20 cellular contexts compared by ENCODE assay signal in genomic region chr12:81095470-81096232, GRCh38. TPM values are rescaled to one million over a fixed set of nuclear protein-coding genes. Genes with fewer than 3 reads are reported as not detected.
DNase-seq lines count a peak whose midpoint lies in the region; ATAC-seq, FAIRE-seq and TF ChIP-seq lines count a peak whose summit lies in the region.
"Had no signal": no experiment of that assay in that cellular context is flagged by ENCODE, and none has a peak within 500 bp of the region (broad histone marks: within the 10 kb centered on the region; RNA-seq: fewer than 3 reads in every experiment).

No MANE protein-coding gene starts in this region.

- ATAC-seq in omental fat pad (ENCODE audit: low FRiP score) (peak; percentile 59), GM21723 (IDR thresholded peaks at IDR 0.05; ENCODE audit: unreplicated experiment) (no peak)
- ATAC-seq: activated naive CD4-positive, alpha-beta T cell treated with anti-CD3 and anti-CD28 coated beads, Interleukin-2, amount 50 U/mL, for 72 hours; K562; stimulated activated naive CD8-positive, alpha-beta T cell treated with anti-CD3 and anti-CD28 coated beads, Interleukin-15, amount 100 ng/mL, for 72 hours had no signal

- TF ChIP-seq CTCF in fibroblast of the aortic adventitia (IDR thresholded peaks at IDR 0.05; ENCODE audit: insufficient read depth, low read length) (no peak), omental fat pad (IDR thresholded peaks at IDR 0.05) (no peak), coronary artery (IDR thresholded peaks at IDR 0.05) (no peak)

- no peak for TF ChIP-seq POLR2A in GM12891 (IDR thresholded peaks at IDR 0.05; ENCODE audit: low read depth, low read length)

- H3K4me3 ChIP-seq in fibroblast of the aortic adventitia (ENCODE audit: low read depth, low read length) (no peak overlapping the region), coronary artery (no peak overlapping the region)
- H3K4me3 ChIP-seq: cardiac muscle cell, heart right ventricle, K562, ovary, vagina had no signal

- FAIRE-seq in GM12891 (lab: Jason Lieb, UNC), result no peak
- FAIRE-seq: G401.6, K562 had no signal

- DNase-seq in Ammon's horn (ENCODE audit: low spot score), result peak; percentile 40
- peak; percentile 25 for DNase-seq in NCI-H69 (lab: John Stamatoyannopoulos, UW)
- DNase-seq in fibroblast of the aortic adventitia (ENCODE audit: low read depth), result peak; percentile 7
- no peak for DNase-seq in omental fat pad (ENCODE audit: low spot score)
- no peak for DNase-seq in stimulated activated naive CD4-positive, alpha-beta T cell treated with Interleukin-2 at 50 U/mL for 16 hours (lab: John Stamatoyannopoulos, UW)
- no peak for DNase-seq in coronary artery (ENCODE audit: low spot score)
- DNase-seq in GM12891 (ENCODE audit: insufficient read length, low spot score), result no peak
- DNase-seq: activated CD4-positive, alpha-beta T cell treated with anti-CD3 and anti-CD28 coated beads, Interleukin-2, amount 50 U/mL, for 4 hours; activated T-cell treated with anti-CD3 and anti-CD28 coated beads, Interleukin-2, amount 50 U/mL, for 1 hour; Caco-2; heart right ventricle; ovary; stimulated activated CD4-positive, alpha-beta T cell treated with anti-CD3 and anti-CD28 coated beads, Interleukin-12 subunit alpha, Interleukin-12 subunit beta, amount 100 ng/mL, for 4 hours; stimulated activated naive CD8-positive, alpha-beta T cell treated with anti-CD3 and anti-CD28 coated beads, Interleukin-15, amount 100 ng/mL, for 72 hours had no signal

- no peak overlapping the region for H3K27ac ChIP-seq in coronary artery
- H3K27ac ChIP-seq: cardiac muscle cell, ovary, vagina had no signal

TF ChIP-seq in GM12891, 5 proteins besides CTCF, POLR2A, EP300 and RAD21:
- TF ChIP-seq PAX5 (IDR thresholded peaks at IDR 0.05; ENCODE audit: insufficient read depth, low read length, severe bottlenecking), result no peak
- no peak for TF ChIP-seq POLR2AphosphoS5 (IDR thresholded peaks at IDR 0.05; ENCODE audit: low read depth, low read length)
- TF ChIP-seq TAF1 (IDR thresholded peaks at IDR 0.05; ENCODE audit: low read depth, low read length), result no peak
- no peak for TF ChIP-seq SPI1 (IDR thresholded peaks at IDR 0.05; ENCODE audit: low read depth, low read length)
- no peak for TF ChIP-seq POU2F2 (IDR thresholded peaks at IDR 0.05; ENCODE audit: low read depth, low read length)
TF ChIP-seq in GM12891: peak in this region for 0.

RNA-seq across cellular contexts. Expression of gene ACSS3, which starts 17.8 kb away (rescaled TPM):
- 24.5 and 25.3 TPM in 2 replicates for total RNA-seq in fibroblast of the aortic adventitia (ENCODE audit: low replicate concordance)
- 100 to 1,000 TPM in 1 of 4 donors, 10 to 100 TPM in 3; 38.8 to 102 (median 57.9) TPM for total RNA-seq in omental fat pad
- polyA plus RNA-seq in GM12891 (2012; ENCODE audit: low read depth, missing spikeins), result not detected
- total RNA-seq: activated naive CD4-positive, alpha-beta T cell treated with anti-CD3 and anti-CD28 coated beads, Interleukin-2, amount 50 U/mL, for 72 hours had no signal
- polyA plus RNA-seq: K562 had no signal

Comparison
In these comparisons a context has a peak if more than half of its experiments do, and no peak if none do; other contexts are left out.
1. DNase-seq: peak in Ammon's horn (single experiment), NCI-H69 (single experiment) and fibroblast of the aortic adventitia (single experiment); none in omental fat pad (single experiment), stimulated activated naive CD4-positive, alpha-beta T cell treated with Interleukin-2 at 50 U/mL for 16 hours (single experiment), coronary artery (single experiment) and GM12891 (single experiment).